Comparison of ENCODE assay signal across 19 cellular contexts in genomic region chr14:96243785-96244184, GRCh38. TPM values are rescaled to one million over a fixed set of nuclear protein-coding genes. Genes with fewer than 3 reads are reported as not detected.
DNase-seq lines count a peak whose midpoint lies in the region; ATAC-seq and TF ChIP-seq lines count a peak whose summit lies in the region.
"Had no signal": no experiment of that assay in that cellular context is flagged by ENCODE, and none has a peak within 500 bp of the region (broad histone marks: within the 10 kb centered on the region; RNA-seq: fewer than 3 reads in every experiment).

No MANE protein-coding gene starts in this region.

- TF ChIP-seq CTCF in AG04450 (IDR thresholded peaks at IDR 0.05; ENCODE audit: low read depth, low read length) (no peak), fibroblast of villous mesenchyme (IDR thresholded peaks at IDR 0.05; ENCODE audit: insufficient read depth, low read depth, low read length) (no peak)

- CTCF ChIA-PET in AG04450 (lab: Charles Lee) = interaction anchor here (0.6 to 1.6 kb wide), 3 partner anchors 23 to 145 kb away, joined by 3 to 5 read pairs (median 3); no protein-coding TSS in a partner anchor

- no peaks in the 10 kb centered on the region for H3K4me1 ChIP-seq in HAP-1

- DNase-seq in AG04450 (ENCODE audit: low read depth, low spot score) (no peak), NCI-H1694 (lab: John Stamatoyannopoulos, UW) (peak; percentile 46), fibroblast of villous mesenchyme (ENCODE audit: low read depth) (peak; percentile 84), putamen (ENCODE audit: low spot score) (peak; percentile 10), HAP-1 (ENCODE audit: low spot score in 2 of 2) (no peak), KBM-7 (no peak)
- no peak for DNase-seq in stimulated activated CD4-positive, alpha-beta T cell treated with anti-CD3 and anti-CD28 coated beads, Interleukin-4, amount 100 ng/mL, for 4 hours
- DNase-seq: C1 segment of cervical spinal cord, DND-41, H9, NCI-H1436 treated with DMSO at 0.1 percent for 48 hours, NCI-H2081 treated with DMSO at 0.1 percent for 48 hours, NCI-H226, NCI-H524 treated with DMSO at 0.1 percent for 48 hours, SJCRH30 had no signal

- H3K4me3 ChIP-seq in AG04450 (ENCODE audit: low read depth, low read length) = no peak overlapping the region
- H3K4me3 ChIP-seq in fibroblast of villous mesenchyme (ENCODE audit: low read depth, low read length) = no peak overlapping the region
- H3K4me3 ChIP-seq in HAP-1 = no peak overlapping the region
- H3K4me3 ChIP-seq: GM12878, K562, SJCRH30 had no signal

- in situ Hi-C loops in HAP-1 (cut with MboI; ENCODE audit: low sequenced_read_pairs) (no loop called here), KBM-7 (cut with MboI; ENCODE audit: low pct_unique_long_range_greater_than_20kb, low sequenced_read_pairs) (no loop called here)

- H3K36me3 ChIP-seq in HAP-1 (replicated peaks) = no peaks in the 10 kb centered on the region
- H3K36me3 ChIP-seq: SJCRH30 had no signal

- H3K27me3 ChIP-seq in AG04450 (ENCODE audit: control insufficient read depth, insufficient read depth, low read length) (no peaks in the 10 kb centered on the region), HAP-1 (ENCODE audit: low read depth) (no peaks in the 10 kb centered on the region)
- H3K27me3 ChIP-seq: SJCRH30 had no signal

- peak overlapping the region; percentile 39 for H3K27ac ChIP-seq in AG04450 (ENCODE audit: low read depth, low read length)
- H3K27ac ChIP-seq: SJCRH30 had no signal

- ATAC-seq in HG03039 (IDR thresholded peaks at IDR 0.05; ENCODE audit: unreplicated experiment) = no peak
- ATAC-seq: GM12878, K562 had no signal

- POLR2A ChIA-PET in AG04450 (lab: Yijun Ruan, JAX) = interaction anchor here (0.9 to 1.5 kb wide), 4 partner anchors 9 to 139 kb away, joined by 3 to 5 read pairs (median 4); partner anchors contain the start of gene BDKRB1

- H3K9me3 ChIP-seq in AG04450 (ENCODE audit: control insufficient read depth, insufficient read depth, low read length) (peaks cover 5% of the 10 kb centered on the region; the same call in 1 of the 2 replicates), HAP-1 (no peaks in the 10 kb centered on the region)
- H3K9me3 ChIP-seq: SJCRH30 had no signal

RNA-seq across cellular contexts. Expression of gene BDKRB1, which starts 12.2 kb away (rescaled TPM):
- polyA plus RNA-seq in AG04450 (2011; rRNA removed) = 160 and 215 TPM in 2 replicates
- 155 and 203 TPM in 2 replicates for polyA minus RNA-seq in AG04450 (2011; rRNA and poly(A)+ RNA removed)
- 5.8 and 15.1 TPM in 2 replicates for total RNA-seq in fibroblast of villous mesenchyme
- total RNA-seq: H9, OCI-LY7 had no signal
- polyA plus RNA-seq: GM12878 had no signal

RNA-seq across cellular contexts. Expression of gene BDKRB2, which starts 39.1 kb away (rescaled TPM):
- 182 and 212 TPM in 2 replicates for polyA plus RNA-seq in AG04450 (2011; rRNA removed)
- 383 and 523 TPM in 2 replicates for polyA minus RNA-seq in AG04450 (2011; rRNA and poly(A)+ RNA removed)
- total RNA-seq in fibroblast of villous mesenchyme = 51.5 and 105 TPM in 2 replicates
- total RNA-seq: GM12878, SJCRH30 had no signal
- polyA plus RNA-seq: K562 had no signal

Comparison
In these comparisons a context has a peak if more than half of its experiments do, and no peak if none do; other contexts are left out.
1. DNase-seq: peak in NCI-H1694 (single experiment), fibroblast of villous mesenchyme (single experiment) and putamen (single experiment); none in AG04450 (single experiment), stimulated activated CD4-positive, alpha-beta T cell treated with anti-CD3 and anti-CD28 coated beads, Interleukin-4, amount 100 ng/mL, for 4 hours (0 of 2), HAP-1 (0 of 2) and KBM-7 (single experiment).